In the genomic region with DNA sequence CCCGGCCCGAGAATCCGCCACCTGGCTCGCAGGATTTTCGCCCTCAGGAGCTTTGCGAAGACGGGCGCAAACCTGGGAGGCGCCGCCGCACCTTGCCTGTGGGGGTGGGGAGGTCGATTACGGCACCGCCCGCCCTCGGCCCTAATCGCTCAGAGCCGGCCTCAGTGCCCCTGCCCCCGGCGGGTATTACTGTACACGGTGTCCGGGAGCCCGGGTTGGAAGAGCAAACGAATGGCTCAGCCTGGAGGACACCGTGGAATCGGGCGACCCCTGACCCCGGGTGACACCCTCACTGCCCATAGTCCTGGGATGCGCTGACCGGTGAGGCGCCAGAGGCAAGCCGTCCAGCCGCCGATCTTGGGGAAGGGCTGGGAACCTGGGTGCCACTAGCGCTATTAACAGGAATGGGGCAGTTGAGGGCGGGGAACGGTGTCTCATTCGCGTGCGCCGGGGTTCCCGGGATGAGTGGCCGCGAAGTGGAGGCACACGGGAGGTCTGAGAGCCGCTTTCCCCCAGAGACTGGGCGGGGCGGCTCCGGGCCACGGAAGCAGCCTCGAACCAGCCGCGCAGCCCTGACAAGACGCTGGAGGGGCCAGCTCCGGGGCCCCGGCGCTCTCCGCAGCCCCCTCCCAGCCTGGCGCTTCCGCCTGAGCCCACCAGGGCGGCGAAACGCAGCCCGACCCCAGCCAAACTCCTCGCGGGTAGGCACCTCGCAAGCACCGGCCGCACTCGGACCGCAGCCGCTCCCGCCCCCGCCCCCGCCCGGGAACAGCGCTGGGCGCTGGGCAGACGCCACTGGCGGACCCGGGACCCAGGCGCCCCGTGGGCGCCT, we compare ENCODE assay signal across 8 cellular contexts.
DNase-seq lines count a peak whose midpoint lies in the region; ATAC-seq, FAIRE-seq and TF ChIP-seq lines count a peak whose summit lies in the region.

No MANE protein-coding gene starts in this region.

- TF ChIP-seq CTCF in colonic mucosa (IDR thresholded peaks at IDR 0.05), result no peak
- no peak for TF ChIP-seq CTCF in pancreas (IDR thresholded peaks at IDR 0.05)

- H3K4me1 ChIP-seq in colonic mucosa (peaks cover 21% of the 10 kb centered on the region), pancreas (peaks cover 0 to 10% (median 0%) of the 10 kb centered on the region in 3 donors)

- intact Hi-C loops in colonic mucosa (cut with DNase I), result no loop called here
- intact Hi-C loops in pancreas (cut with DNase I), result no loop called here

- ATAC-seq in pancreas (peak in 2 of 4 donors; percentile 0 to 1), GM21381 (IDR thresholded peaks at IDR 0.05; ENCODE audit: unreplicated experiment) (no peak)

- no peak for FAIRE-seq in pancreas (lab: Jason Lieb, UNC)

- H3K9me3 ChIP-seq in colonic mucosa (no peaks in the 10 kb centered on the region), pancreas (no peaks in the 10 kb centered on the region)

- H3K27me3 ChIP-seq in colonic mucosa (peaks cover 69% of the 10 kb centered on the region), pancreas (peaks cover 0 to 8% (median 0%) of the 10 kb centered on the region in 4 donors)

- peak; percentile 29 for DNase-seq in NCI-H1092 treated with DMSO at 0.1 percent for 48 hours (lab: John Stamatoyannopoulos, UW)
- no peak for DNase-seq in NCI-H1092 (lab: John Stamatoyannopoulos, UW)
- peak; percentile 36 for DNase-seq in M059J (ENCODE audit: low read depth)
- peak; percentile 23 for DNase-seq in colonic mucosa
- peak in 4 of 6 donors; percentile 29 to 68 (median 47) for DNase-seq in pancreas
- no peak for DNase-seq in NOMO-1 treated with DMSO at 0.1 percent for 48 hours (lab: John Stamatoyannopoulos, UW; ENCODE audit: unreplicated experiment)
- no peak for DNase-seq in pons (ENCODE audit: low spot score)

- H3K36me3 ChIP-seq in colonic mucosa, result no peaks in the 10 kb centered on the region
- H3K36me3 ChIP-seq in pancreas, result no peaks in the 10 kb centered on the region

- H3K9ac ChIP-seq in colonic mucosa (ENCODE audit: low read depth in 2 of 2, low read length in 2 of 2), result peak overlapping the region in 1 of 2 donors; percentile 50

- WGBS in pancreas, 2 donors, result 2% methylated on average over 73 to 84 of the region's 84 CpGs

- H3K4me3 ChIP-seq in colonic mucosa (peak overlapping the region; percentile 64), pancreas (peak overlapping the region; percentile 75 to 89 (median 84))

- H3K27ac ChIP-seq in colonic mucosa (peak overlapping the region; percentile 61), pancreas (peak overlapping the region; percentile 72 to 92 (median 82))

Comparison
In these comparisons a context has a peak if more than half of its experiments do, and no peak if none do; other contexts are left out.
1. DNase-seq: peak in NCI-H1092 treated with DMSO at 0.1 percent for 48 hours (single experiment), M059J (single experiment), colonic mucosa (single experiment) and pancreas (4 of 6); none in NCI-H1092 (single experiment), NOMO-1 treated with DMSO at 0.1 percent for 48 hours (single experiment) and pons (single experiment).